13 cellular contexts compared by ENCODE assay signal in genomic region chr14:65261425-65261920, GRCh38.
"Had no signal": no experiment of that assay in that cellular context is flagged by ENCODE, and none has a peak within 500 bp of the region (broad histone marks: within the 10 kb centered on the region; RNA-seq: fewer than 3 reads in every experiment).

No MANE protein-coding gene starts in this region.

- H2AFZ ChIP-seq: hepatocyte had no signal

- H3K79me2 ChIP-seq: hepatocyte had no signal

- H3K4me3 ChIP-seq: hepatocyte, testis, upper lobe of right lung had no signal

- H3K27ac Mint-ChIP-seq: activated naive CD4-positive, alpha-beta T cell treated with anti-CD3 and anti-CD28 coated beads, Interleukin-2, amount 10 ng/mL, durations not matched to agents 7 days and 5 days; brain; stimulated activated naive CD8-positive, alpha-beta T cell treated with anti-CD3 and anti-CD28 coated beads, Interleukin-15, amount 100 ng/mL, for 72 hours had no signal

- H3K27ac ChIP-seq: hepatocyte, testis, upper lobe of right lung, WERI-Rb-1 had no signal

- ATAC-seq: left ventricle myocardium superior; stimulated activated naive CD8-positive, alpha-beta T cell treated with anti-CD3 and anti-CD28 coated beads, Interleukin-15, amount 100 ng/mL, for 72 hours; upper lobe of right lung had no signal

- H3K4me3 Mint-ChIP-seq: activated CD4-positive, alpha-beta T cell treated with anti-CD3 and anti-CD28 coated beads, Interleukin-2, amount 10 ng/mL, durations not matched to agents 7 days and 5 days; activated naive CD4-positive, alpha-beta T cell treated with anti-CD3 and anti-CD28 coated beads, Interleukin-2, amount 10 ng/mL, durations not matched to agents 7 days and 5 days; brain; stimulated activated naive CD8-positive, alpha-beta T cell treated with anti-CD3 and anti-CD28 coated beads, Interleukin-15, amount 100 ng/mL, for 72 hours had no signal

- H3K4me2 ChIP-seq: hepatocyte had no signal

- H3K36me3 Mint-ChIP-seq: brain had no signal

- H3K27me3 ChIP-seq: hepatocyte, testis, upper lobe of right lung had no signal

- H3K4me1 Mint-ChIP-seq: activated CD4-positive, alpha-beta T cell treated with anti-CD3 and anti-CD28 coated beads, Interleukin-2, amount 10 ng/mL, durations not matched to agents 7 days and 5 days had no signal

- FAIRE-seq: endometrium had no signal

- H3K9me3 ChIP-seq: testis, upper lobe of right lung had no signal

- H3K27me3 Mint-ChIP-seq: brain; stimulated activated naive CD8-positive, alpha-beta T cell treated with anti-CD3 and anti-CD28 coated beads, Interleukin-15, amount 100 ng/mL, for 72 hours had no signal

- DNase-seq: activated CD4-positive, alpha-beta T cell treated with anti-CD3 and anti-CD28 coated beads, Interleukin-2, amount 10 ng/mL, durations not matched to agents 7 days and 5 days; activated CD8-positive, alpha-beta memory T cell treated with anti-CD3 and anti-CD28 coated beads for 24 hours; activated naive CD4-positive, alpha-beta T cell treated with anti-CD3 and anti-CD28 coated beads, Interleukin-2, amount 10 ng/mL, durations not matched to agents 7 days and 5 days; left ventricle myocardium superior; stimulated activated CD4-positive, alpha-beta T cell treated with anti-CD3 and anti-CD28 coated beads, Interleukin-2, amount 100 ng/mL, for 48 hours; stimulated activated naive CD8-positive, alpha-beta T cell treated with anti-CD3 and anti-CD28 coated beads, Interleukin-15, amount 100 ng/mL, for 72 hours; T-helper 9 cell; testis; upper lobe of right lung had no signal

- H3K36me3 ChIP-seq: upper lobe of right lung, WERI-Rb-1 had no signal

- H3K4me1 ChIP-seq: testis, upper lobe of right lung had no signal
